8 cellular contexts compared by ENCODE assay signal in the genomic region with DNA sequence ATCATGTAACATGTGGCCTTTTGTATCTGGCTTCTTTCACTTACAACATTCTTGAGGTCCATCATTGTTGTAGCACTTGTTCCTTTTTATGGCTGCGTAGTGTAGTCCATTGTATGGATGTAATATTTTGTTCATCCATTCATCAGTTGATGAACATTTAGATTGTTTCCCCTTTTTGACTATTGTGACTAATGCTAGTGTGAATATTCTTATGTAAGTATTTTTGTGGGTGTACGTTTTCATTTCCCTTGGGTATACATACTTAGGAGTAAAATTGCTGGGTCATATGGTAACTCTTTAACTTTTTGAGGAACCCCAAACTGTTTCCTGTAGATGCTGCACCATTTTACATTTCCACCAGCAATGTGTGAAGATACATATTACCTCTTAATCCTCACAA.
A peak's percentile ranks its signal among the peaks of the same experiment; 100 is the strongest.
DNase-seq lines count a peak whose midpoint lies in the region; ATAC-seq and TF ChIP-seq lines count a peak whose summit lies in the region.
"Not testable (repeated sequence)": the region's sequence is repeated elsewhere in the genome, so short reads cannot be mapped to it uniquely, and the experiment has no call there.

No MANE protein-coding gene starts in this region.

- peak overlapping the region; percentile 86 for H3K4me3 ChIP-seq in ACC112 (ENCODE audit: low read depth, low read length)
- H3K4me3 ChIP-seq in DND-41 (ENCODE audit: low read depth in 1 of 2, low read length in 2 of 2), result peak overlapping the region in 1 of 2 experiments; percentile 80; a peak in 2 of 4 replicates
- not testable (repeated sequence) for H3K4me3 ChIP-seq in NB4 (ENCODE audit: low read depth, low read length); mammary epithelial cell (replicated peaks in 1 of 3; ENCODE audit: insufficient read depth in 1 of 3, low read depth in 2 of 3, low read length in 3 of 3)
- peak overlapping the region; percentile 88 for H3K4me3 ChIP-seq in psoas muscle

- not testable (repeated sequence) for H3K27ac ChIP-seq in ACC112 (ENCODE audit: low read depth, low read length); DND-41 (ENCODE audit: low read length); mammary epithelial cell (ENCODE audit: insufficient read depth, low read depth, low read length); psoas muscle

- H2AFZ ChIP-seq in ACC112 (ENCODE audit: low read length, unreplicated experiment); DND-41 (ENCODE audit: low read depth, low read length); mammary epithelial cell (ENCODE audit: low read depth, low read length): not testable (repeated sequence)

- H3K36me3 Mint-ChIP-seq in T-helper 17 cell (ENCODE audit: low read depth), result not testable (repeated sequence)
- peaks cover 25% of the 10 kb centered on the region for H3K36me3 Mint-ChIP-seq in activated T-helper 1 cell treated with anti-CD3 and anti-CD28 coated beads, Interleukin-12 subunit alpha, Interleukin-12 subunit beta, Interleukin-2, Interleukin-4 antibody, amounts not matched to agents 30 ng/mL and 10 ng/mL and 1 ng/mL, durations not matched to agents 14 hours and 24 hours and 36 hours (ENCODE audit: low read depth)
- H3K36me3 Mint-ChIP-seq in immature natural killer cell, result peaks cover 0 to 23% (median 18%) of the 10 kb centered on the region in 3 donors

- not testable (repeated sequence) for H3K9me3 ChIP-seq in DND-41 (ENCODE audit: insufficient read depth, low read length, severe bottlenecking); T-helper 17 cell (ENCODE audit: control insufficient read depth, low read length, poor library complexity, severe bottlenecking); mammary epithelial cell (replicated peaks; ENCODE audit: insufficient read depth, low read length); psoas muscle

- intact Hi-C loops in activated T-helper 1 cell treated with anti-CD3 and anti-CD28 coated beads, Interleukin-12 subunit alpha, Interleukin-12 subunit beta, Interleukin-2, Interleukin-4 antibody, amounts not matched to agents 30 ng/mL and 10 ng/mL and 1 ng/mL, durations not matched to agents 14 hours and 24 hours and 36 hours (cut with micrococcal nuclease); mammary epithelial cell (cut with micrococcal nuclease); psoas muscle (cut with DNase I): not testable (repeated sequence)

- peaks cover 12% of the 10 kb centered on the region for H3K4me1 ChIP-seq in ACC112 (ENCODE audit: control insufficient read depth, insufficient read depth, low read length, unreplicated experiment)
- peaks cover 31% of the 10 kb centered on the region for H3K4me1 ChIP-seq in DND-41 (ENCODE audit: insufficient read depth, low read length)
- H3K4me1 ChIP-seq in mammary epithelial cell (ENCODE audit: insufficient read depth, low read length), result not testable (repeated sequence)
- peaks cover 17% of the 10 kb centered on the region for H3K4me1 ChIP-seq in psoas muscle

- TF ChIP-seq CTCF in DND-41 (IDR thresholded peaks at IDR 0.05; ENCODE audit: borderline replicate concordance, extremely low read depth, low read length, poor library complexity, severe bottlenecking); NB4 (IDR thresholded peaks at IDR 0.05; ENCODE audit: low read depth, low read length); mammary epithelial cell (conservative IDR thresholded peaks at IDR 0.05 in 1 of 2, IDR thresholded peaks at IDR 0.05 in 1 of 2; ENCODE audit: extremely low read depth in 1 of 2, insufficient read depth in 1 of 2, low read depth in 1 of 2, low read length in 2 of 2); psoas muscle (IDR thresholded peaks at IDR 0.05): not testable (repeated sequence)

- WGBS in mammary epithelial cell (ENCODE audit: low coverage, missing lambda C conversion rate), result 77% methylated on average over 2 of the region's 2 CpGs
- WGBS in psoas muscle, 3 donors, result 58 to 69% (median 65%) methylated on average over 2 of the region's 2 CpGs

- in situ Hi-C loops in mammary epithelial cell (cut with MboI; ENCODE audit: low sequenced_read_pairs in 2 of 2), result not testable (repeated sequence)

- H3K4me1 Mint-ChIP-seq in T-helper 17 cell (peaks cover 23% of the 10 kb centered on the region), immature natural killer cell (peaks cover 44 to 61% of the 10 kb centered on the region in 2 donors)
- H3K4me1 Mint-ChIP-seq in activated T-helper 1 cell treated with anti-CD3 and anti-CD28 coated beads, Interleukin-12 subunit alpha, Interleukin-12 subunit beta, Interleukin-2, Interleukin-4 antibody, amounts not matched to agents 30 ng/mL and 10 ng/mL and 1 ng/mL, durations not matched to agents 14 hours and 24 hours and 36 hours (ENCODE audit: low read depth), result peaks cover 33% of the 10 kb centered on the region

- not testable (repeated sequence) for H4K20me1 ChIP-seq in DND-41 (ENCODE audit: insufficient read depth, low read length); mammary epithelial cell (ENCODE audit: insufficient read depth, low read length)

- ATAC-seq in DND-41 (ENCODE audit: insufficient read depth, low read depth); T-helper 17 cell; psoas muscle: not testable (repeated sequence)

- H3K27me3 ChIP-seq in ACC112 (ENCODE audit: insufficient read depth, low read length); DND-41 (ENCODE audit: insufficient read depth, low read length, poor library complexity); mammary epithelial cell (ENCODE audit: insufficient read depth, low read length); psoas muscle (ENCODE audit: insufficient read depth in 3 of 3, low read length in 2 of 3): not testable (repeated sequence)

- dilution Hi-C loops in mammary epithelial cell (cut with HindIII; ENCODE audit: low sequenced_read_pairs), result not testable (repeated sequence)

- peak overlapping the region; percentile 86 for H3K4me3 Mint-ChIP-seq in T-helper 17 cell
- peak overlapping the region; percentile 3 for H3K4me3 Mint-ChIP-seq in activated T-helper 1 cell treated with anti-CD3 and anti-CD28 coated beads, Interleukin-12 subunit alpha, Interleukin-12 subunit beta, Interleukin-2, Interleukin-4 antibody, amounts not matched to agents 30 ng/mL and 10 ng/mL and 1 ng/mL, durations not matched to agents 14 hours and 24 hours and 36 hours
- peak overlapping the region in 1 of 5 donors; percentile 70 for H3K4me3 Mint-ChIP-seq in immature natural killer cell

- not testable (repeated sequence) for TF ChIP-seq POLR2A in NB4 (IDR thresholded peaks at IDR 0.05; ENCODE audit: extremely low read depth, insufficient read length)

- H3K9ac ChIP-seq in DND-41 (ENCODE audit: low read depth, low read length), result peak overlapping the region; percentile 69; the same call in 1 of the 2 replicates
- not testable (repeated sequence) for H3K9ac ChIP-seq in mammary epithelial cell (ENCODE audit: insufficient read depth, low read length)

- H3K79me2 ChIP-seq in ACC112 (ENCODE audit: control insufficient read depth, insufficient read depth, low read length, unreplicated experiment) (peaks cover 17% of the 10 kb centered on the region), DND-41 (ENCODE audit: insufficient read depth, low read length) (peaks cover 31% of the 10 kb centered on the region), mammary epithelial cell (ENCODE audit: insufficient read depth, low read length) (peaks cover 18% of the 10 kb centered on the region)

- not testable (repeated sequence) for H3K36me3 ChIP-seq in ACC112 (ENCODE audit: insufficient read depth, low read length); DND-41 (ENCODE audit: insufficient read depth, low read length); mammary epithelial cell (ENCODE audit: insufficient read depth, low read length)
- H3K36me3 ChIP-seq in psoas muscle (ENCODE audit: insufficient read depth in 1 of 2, low read depth in 1 of 2), result peaks cover 0 to 18% of the 10 kb centered on the region in 2 donors

- not testable (repeated sequence) for BruUV-seq in mammary epithelial cell (replicated peaks; lab: Mats Ljungman, UMichigan)

- H3K9me3 Mint-ChIP-seq in activated T-helper 1 cell treated with anti-CD3 and anti-CD28 coated beads, Interleukin-12 subunit alpha, Interleukin-12 subunit beta, Interleukin-2, Interleukin-4 antibody, amounts not matched to agents 30 ng/mL and 10 ng/mL and 1 ng/mL, durations not matched to agents 14 hours and 24 hours and 36 hours; immature natural killer cell: not testable (repeated sequence)

- CTCF ChIA-PET in mammary epithelial cell (lab: Charles Lee; ENCODE audit: low non-redundant PET), result not testable (repeated sequence)

- H3K4me2 ChIP-seq in DND-41 (ENCODE audit: insufficient read depth, low read length) (peak overlapping the region; percentile 60), mammary epithelial cell (ENCODE audit: insufficient read depth, low read depth, low read length) (peak overlapping the region; percentile 72)

- H3K27me3 Mint-ChIP-seq in T-helper 17 cell; activated T-helper 1 cell treated with anti-CD3 and anti-CD28 coated beads, Interleukin-12 subunit alpha, Interleukin-12 subunit beta, Interleukin-2, Interleukin-4 antibody, amounts not matched to agents 30 ng/mL and 10 ng/mL and 1 ng/mL, durations not matched to agents 14 hours and 24 hours and 36 hours (ENCODE audit: insufficient read depth); immature natural killer cell (ENCODE audit: low read depth in 3 of 3): not testable (repeated sequence)

- not testable (repeated sequence) for DNase-seq in DND-41; T-helper 17 cell; activated T-helper 1 cell treated with anti-CD3 and anti-CD28 coated beads, Interleukin-12 subunit alpha, Interleukin-12 subunit beta, Interleukin-2, Interleukin-4 antibody, amounts not matched to agents 30 ng/mL and 10 ng/mL and 1 ng/mL, durations not matched to agents 14 hours and 24 hours and 36 hours (ENCODE audit: low spot score); mammary epithelial cell; immature natural killer cell; psoas muscle
- peak; percentile 52 for DNase-seq in NB4 (ENCODE audit: low read depth)

- H3K27ac Mint-ChIP-seq in T-helper 17 cell, result peak overlapping the region; percentile 56
- H3K27ac Mint-ChIP-seq in activated T-helper 1 cell treated with anti-CD3 and anti-CD28 coated beads, Interleukin-12 subunit alpha, Interleukin-12 subunit beta, Interleukin-2, Interleukin-4 antibody, amounts not matched to agents 30 ng/mL and 10 ng/mL and 1 ng/mL, durations not matched to agents 14 hours and 24 hours and 36 hours, result peak overlapping the region; percentile 24
- peak overlapping the region in 5 of 6 donors; percentile 31 to 82 (median 71) for H3K27ac Mint-ChIP-seq in immature natural killer cell
